11 cellular contexts compared by ENCODE assay signal in the genomic region with DNA sequence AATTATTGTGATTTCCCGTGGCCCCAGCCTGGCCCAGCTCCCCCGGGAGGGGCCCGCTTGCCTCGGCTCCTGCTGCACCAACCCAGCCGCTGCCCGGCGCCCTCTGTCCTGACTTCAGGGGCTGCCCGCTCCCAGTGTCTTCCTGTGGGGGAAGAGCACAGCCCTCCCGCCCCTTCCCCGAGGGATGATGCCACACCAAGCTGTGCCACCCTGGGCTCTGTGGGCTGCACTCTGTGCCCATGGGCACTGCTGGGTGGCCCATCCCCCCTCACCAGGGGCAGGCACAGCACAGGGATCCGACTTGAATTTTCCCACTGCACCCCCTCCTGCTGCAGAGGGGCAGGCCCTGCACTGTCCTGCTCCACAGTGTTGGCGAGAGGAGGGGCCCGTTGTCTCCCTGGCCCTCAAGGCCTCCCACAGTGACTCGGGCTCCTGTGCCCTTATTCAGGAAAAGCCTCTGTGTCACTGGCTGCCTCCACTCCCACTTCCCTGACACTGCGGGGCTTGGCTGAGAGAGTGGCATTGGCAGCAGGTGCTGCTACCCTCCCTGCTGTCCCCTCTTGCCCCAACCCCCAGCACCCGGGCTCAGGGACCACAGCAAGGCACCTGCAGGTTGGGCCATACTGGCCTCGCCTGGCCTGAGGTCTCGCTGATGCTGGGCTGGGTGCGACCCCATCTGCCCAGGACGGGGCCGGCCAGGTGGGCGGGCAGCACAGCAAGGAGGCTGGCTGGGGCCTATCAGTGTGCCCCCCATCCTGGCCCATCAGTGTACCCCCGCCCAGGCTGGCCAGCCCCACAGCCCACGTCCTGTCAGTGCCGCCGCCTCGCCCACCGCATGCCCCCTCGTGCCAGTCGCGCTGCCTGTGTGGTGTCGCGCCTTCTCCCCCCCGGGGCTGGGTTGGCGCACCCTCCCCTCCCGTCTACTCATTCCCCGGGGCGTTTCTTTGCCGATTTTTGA. TPM values are rescaled to one million over a fixed set of nuclear protein-coding genes. Genes with fewer than 3 reads are reported as not detected.
DNase-seq lines count a peak whose midpoint lies in the region; ATAC-seq, FAIRE-seq and TF ChIP-seq lines count a peak whose summit lies in the region.
"Had no signal": no experiment of that assay in that cellular context is flagged by ENCODE, and none has a peak within 500 bp of the region (broad histone marks: within the 10 kb centered on the region; RNA-seq: fewer than 3 reads in every experiment).

No MANE protein-coding gene starts in this region.

- H3K36me3 ChIP-seq in kidney (ENCODE audit: control insufficient read depth in 1 of 2, insufficient read depth in 2 of 2, low read length in 2 of 2) (peaks cover 20 to 31% of the 10 kb centered on the region in 2 donors), thoracic aorta (peaks cover 55% of the 10 kb centered on the region)

- no peak overlapping the region for H3K4me3 ChIP-seq in kidney (ENCODE audit: low read length in 2 of 2)
- H3K4me3 ChIP-seq in thoracic aorta: no peak overlapping the region

- peaks cover 22 to 27% of the 10 kb centered on the region in 2 donors for H3K36me3 Mint-ChIP-seq in activated naive CD4-positive, alpha-beta T cell treated with anti-CD3 and anti-CD28 coated beads, Interleukin-2, amount 50 U/mL, for 72 hours

- H3K9ac ChIP-seq in kidney (ENCODE audit: low read length in 2 of 2): no peak overlapping the region

- FAIRE-seq in kidney (lab: Jason Lieb, UNC): no peak
- FAIRE-seq: endometrium, H1, islet of Langerhans had no signal

- H3K27me3 ChIP-seq in thoracic aorta (replicated peaks; ENCODE audit: insufficient read depth): no peaks in the 10 kb centered on the region

- H3K4me1 ChIP-seq in kidney (ENCODE audit: control insufficient read depth in 1 of 2, insufficient read depth in 1 of 2, low read depth in 1 of 2, low read length in 2 of 2) (peaks cover 12 to 24% of the 10 kb centered on the region in 2 donors), thoracic aorta (ENCODE audit: control insufficient read depth in 1 of 2, low read depth in 2 of 2) (peaks cover 15 to 36% of the 10 kb centered on the region in 2 donors)

- TF ChIP-seq CTCF in kidney (IDR thresholded peaks at IDR 0.05; ENCODE audit: borderline replicate concordance, extremely low read depth, insufficient read depth): no peak
- TF ChIP-seq CTCF in thoracic aorta (IDR thresholded peaks at IDR 0.05): no peak

- H3K9me3 ChIP-seq in kidney (ENCODE audit: control insufficient read depth in 1 of 2, low read length in 2 of 2): no peaks in the 10 kb centered on the region
- H3K9me3 ChIP-seq in thoracic aorta: no peaks in the 10 kb centered on the region

- ATAC-seq in activated naive CD4-positive, alpha-beta T cell treated with anti-CD3 and anti-CD28 coated beads, Interleukin-2, amount 50 U/mL, for 72 hours: no peak
- no peak for ATAC-seq in thoracic aorta (ENCODE audit: insufficient number of reproducible peaks, low FRiP score, low read depth)
- no peak for ATAC-seq in GM21528 (IDR thresholded peaks at IDR 0.05; ENCODE audit: low FRiP score, unreplicated experiment)

- no peaks in the 10 kb centered on the region for H3K9me3 Mint-ChIP-seq in activated naive CD4-positive, alpha-beta T cell treated with anti-CD3 and anti-CD28 coated beads, Interleukin-2, amount 50 U/mL, for 72 hours

- peak overlapping the region; percentile 97 to 98 for H3K27ac Mint-ChIP-seq in activated naive CD4-positive, alpha-beta T cell treated with anti-CD3 and anti-CD28 coated beads, Interleukin-2, amount 50 U/mL, for 72 hours

- peak; percentile 41 for DNase-seq in activated CD4-positive, alpha-beta T cell treated with anti-CD3 and anti-CD28 coated beads, Interleukin-2, amount 50 U/mL, for 1 hour
- no peak for DNase-seq in activated CD4-positive, alpha-beta T cell treated with anti-CD3 and anti-CD28 coated beads, Interleukin-2, amount 50 U/mL, for 48 hours
- no peak for DNase-seq in activated naive CD4-positive, alpha-beta T cell treated with anti-CD3 and anti-CD28 coated beads, Interleukin-2, amount 50 U/mL, for 72 hours (ENCODE audit: low spot score in 2 of 2)
- DNase-seq in kidney (peak; percentile 77), thoracic aorta (ENCODE audit: low spot score) (no peak), NCI-H146 treated with DMSO at 0.1 percent for 48 hours (lab: John Stamatoyannopoulos, UW; ENCODE audit: unreplicated experiment) (no peak), NCI-H2196 (lab: John Stamatoyannopoulos, UW; ENCODE audit: unreplicated experiment) (no peak)

- intact Hi-C loops in kidney (cut with DNase I): no loop called here

- H3K27ac ChIP-seq in kidney (ENCODE audit: low read depth in 2 of 2, low read length in 2 of 2): peak overlapping the region in 1 of 2 donors; percentile 16
- peak overlapping the region; percentile 92 to 93 for H3K27ac ChIP-seq in thoracic aorta

RNA-seq across cellular contexts. Expression of a gene that starts 3.3 kb away (rescaled TPM):
- total RNA-seq in activated naive CD4-positive, alpha-beta T cell treated with anti-CD3 and anti-CD28 coated beads, Interleukin-2, amount 50 U/mL, for 72 hours: 100 to 1,000 TPM in 1 of 2 donors, 10 to 100 TPM in 1; 76.0 to 213 TPM
- total RNA-seq in kidney (68.3 TPM), thoracic aorta (100 to 1,000 TPM in 1 of 2 donors, 10 to 100 TPM in 1; 66.6 to 101 TPM)
- 21.9 TPM for polyA plus RNA-seq in kidney (ENCODE audit: insufficient read depth, low read depth, low replicate concordance)

RNA-seq across cellular contexts. Expression of a gene that starts 17.5 kb away (rescaled TPM):
- 10 to 100 TPM; 11.6 to 16.5 TPM for total RNA-seq in activated naive CD4-positive, alpha-beta T cell treated with anti-CD3 and anti-CD28 coated beads, Interleukin-2, amount 50 U/mL, for 72 hours
- total RNA-seq in kidney: 68.9 TPM
- polyA plus RNA-seq in kidney (ENCODE audit: insufficient read depth, low read depth, low replicate concordance): 25.0 TPM
- total RNA-seq in thoracic aorta: 10 to 100 TPM; 39.4 to 59.0 TPM

RNA-seq across cellular contexts. Expression of a gene that starts 19.5 kb away (rescaled TPM):
- total RNA-seq in activated naive CD4-positive, alpha-beta T cell treated with anti-CD3 and anti-CD28 coated beads, Interleukin-2, amount 50 U/mL, for 72 hours: 100 to 1,000 TPM; 289 to 376 TPM
- total RNA-seq in kidney (80.8 TPM), thoracic aorta (10 to 100 TPM; 72.8 to 85.2 TPM)
- 28.2 TPM for polyA plus RNA-seq in kidney (ENCODE audit: insufficient read depth, low read depth, low replicate concordance)

Comparison
In these comparisons a context has a peak if more than half of its experiments do, and no peak if none do; other contexts are left out.
1. DNase-seq: peak in activated CD4-positive, alpha-beta T cell treated with anti-CD3 and anti-CD28 coated beads, Interleukin-2, amount 50 U/mL, for 1 hour (single experiment) and kidney (single experiment); none in activated CD4-positive, alpha-beta T cell treated with anti-CD3 and anti-CD28 coated beads, Interleukin-2, amount 50 U/mL, for 48 hours (0 of 2), activated naive CD4-positive, alpha-beta T cell treated with anti-CD3 and anti-CD28 coated beads, Interleukin-2, amount 50 U/mL, for 72 hours (0 of 2), thoracic aorta (single experiment), NCI-H146 treated with DMSO at 0.1 percent for 48 hours (single experiment) and NCI-H2196 (single experiment).